In genomic region chr3:73727854-73728253, GRCh38 we compare ENCODE assay signal across 15 cellular contexts.
DNase-seq lines count a peak whose midpoint lies in the region; ATAC-seq and TF ChIP-seq lines count a peak whose summit lies in the region.
"Had no signal": no experiment of that assay in that cellular context is flagged by ENCODE, and none has a peak within 500 bp of the region (broad histone marks: within the 10 kb centered on the region; RNA-seq: fewer than 3 reads in every experiment).

No MANE protein-coding gene starts in this region.

- no peaks in the 10 kb centered on the region for H3K9me3 ChIP-seq in cardiac muscle cell (ENCODE audit: low read depth)
- no peaks in the 10 kb centered on the region for H3K9me3 ChIP-seq in esophagus squamous epithelium
- H3K9me3 ChIP-seq in neural progenitor cell (ENCODE audit: low read depth), result no peaks in the 10 kb centered on the region
- H3K9me3 ChIP-seq in uterus, result no peaks in the 10 kb centered on the region
- H3K9me3 ChIP-seq: ascending aorta, MG63 had no signal

- H3K4me3 Mint-ChIP-seq in neural progenitor cell, result no peak overlapping the region
- no peak overlapping the region for H3K4me3 Mint-ChIP-seq in T-helper 2 cell treated with Interferon-gamma antibody and Interleukin-4, amounts not matched to agents 5 μg/mL and 100 μg/mL, for 36 hours
- H3K4me3 Mint-ChIP-seq: activated CD8-positive, alpha-beta T cell treated with anti-CD3 and anti-CD28 coated beads for 36 hours; CD8-positive, alpha-beta T cell had no signal

- peaks cover 27% of the 10 kb centered on the region for H3K4me1 ChIP-seq in cardiac muscle cell (ENCODE audit: low read depth)
- peaks cover 0 to 31% (median 6%) of the 10 kb centered on the region in 3 donors for H3K4me1 ChIP-seq in esophagus squamous epithelium
- H3K4me1 ChIP-seq in neural progenitor cell, result peaks cover 20% of the 10 kb centered on the region
- peaks cover 4 to 7% of the 10 kb centered on the region in 2 donors for H3K4me1 ChIP-seq in uterus

- peaks cover 5% of the 10 kb centered on the region for H3K9me3 Mint-ChIP-seq in neural progenitor cell
- peaks cover 4% of the 10 kb centered on the region for H3K9me3 Mint-ChIP-seq in T-helper 2 cell treated with Interferon-gamma antibody and Interleukin-4, amounts not matched to agents 5 μg/mL and 100 μg/mL, for 36 hours

- H3K27ac Mint-ChIP-seq in neural progenitor cell, result peak overlapping the region; percentile 97
- H3K27ac Mint-ChIP-seq in T-helper 2 cell treated with Interferon-gamma antibody and Interleukin-4, amounts not matched to agents 5 μg/mL and 100 μg/mL, for 36 hours, result no peak overlapping the region
- H3K27ac Mint-ChIP-seq: activated CD8-positive, alpha-beta T cell treated with anti-CD3 and anti-CD28 coated beads for 36 hours; activated T-helper 2 cell treated with anti-CD3 and anti-CD28 coated beads, Interferon-gamma antibody, Interleukin-2, Interleukin-4, amounts not matched to agents 10 μg/mL and 5 μg/mL and 100 μg/mL, durations not matched to agents 14 hours and 24 hours and 36 hours; CD8-positive, alpha-beta T cell had no signal

- H3K27me3 ChIP-seq in cardiac muscle cell, result no peaks in the 10 kb centered on the region
- H3K27me3 ChIP-seq in esophagus squamous epithelium, result no peaks in the 10 kb centered on the region
- H3K27me3 ChIP-seq in neural progenitor cell, result no peaks in the 10 kb centered on the region
- no peaks in the 10 kb centered on the region for H3K27me3 ChIP-seq in uterus
- H3K27me3 ChIP-seq: ascending aorta, MG63 had no signal

- H3F3A ChIP-seq in neural progenitor cell (ENCODE audit: low read depth), result peaks cover 10% of the 10 kb centered on the region

- TF ChIP-seq CTCF in cardiac muscle cell (IDR thresholded peaks at IDR 0.05; ENCODE audit: low read depth, low read length), result no peak
- no peak for TF ChIP-seq CTCF in esophagus squamous epithelium (IDR thresholded peaks at IDR 0.05)
- TF ChIP-seq CTCF in neural progenitor cell (IDR thresholded peaks at IDR 0.05), result no peak
- TF ChIP-seq CTCF in uterus (IDR thresholded peaks at IDR 0.05), result no peak

- H3K27ac ChIP-seq in cardiac muscle cell (peak overlapping the region; percentile 61), esophagus squamous epithelium (peak overlapping the region in 3 of 4 donors; percentile 31 to 78 (median 74)), neural progenitor cell (no peak overlapping the region), uterus (peak overlapping the region; percentile 79 to 87)

- no peak for DNase-seq in cardiac muscle cell (ENCODE audit: low read depth in 1 of 2, low spot score in 1 of 2)
- no peak for DNase-seq in Right ventricle myocardium superior
- no peak for DNase-seq in esophagus squamous epithelium (lab: John Stamatoyannopoulos, UW)
- DNase-seq in neural progenitor cell (ENCODE audit: low spot score), result no peak
- no peak for DNase-seq in uterus
- DNase-seq in NCI-H1436 (lab: John Stamatoyannopoulos, UW), result no peak
- DNase-seq in T-helper 2 cell treated with Interferon-gamma antibody and Interleukin-4, amounts not matched to agents 5 μg/mL and 100 μg/mL, for 36 hours (ENCODE audit: low spot score), result no peak
- no peak for DNase-seq in SHP77 (lab: John Stamatoyannopoulos, UW)
- DNase-seq: 8988T; activated CD8-positive, alpha-beta T cell treated with anti-CD3 and anti-CD28 coated beads for 36 hours; CD8-positive, alpha-beta T cell; midbrain had no signal

- H4K20me1 ChIP-seq in neural progenitor cell (ENCODE audit: low read depth), result no peaks in the 10 kb centered on the region

- 58 to 75% methylated on average over 2 of the region's 2 CpGs for WGBS in esophagus squamous epithelium, 2 donors

- H3K36me3 ChIP-seq in cardiac muscle cell, result no peaks in the 10 kb centered on the region
- H3K36me3 ChIP-seq in esophagus squamous epithelium, result no peaks in the 10 kb centered on the region
- no peaks in the 10 kb centered on the region for H3K36me3 ChIP-seq in neural progenitor cell
- H3K36me3 ChIP-seq in uterus, result no peaks in the 10 kb centered on the region
- H3K36me3 ChIP-seq: ascending aorta, MG63 had no signal

- peak overlapping the region; percentile 95 for H2AFZ ChIP-seq in neural progenitor cell (replicated peaks)

- intact Hi-C loops in Right ventricle myocardium superior (cut with DNase I), result no loop called here
- intact Hi-C loops in esophagus squamous epithelium (cut with DNase I), result no loop called here
- intact Hi-C loops in uterus (cut with DNase I; ENCODE audit: low total_unique reads), result no loop called here

- H3K4me3 ChIP-seq in cardiac muscle cell (no peak overlapping the region), esophagus squamous epithelium (no peak overlapping the region), neural progenitor cell (no peak overlapping the region), uterus (no peak overlapping the region)
- H3K4me3 ChIP-seq: ascending aorta, MG63 had no signal

- TF ChIP-seq POLR2A in esophagus squamous epithelium (IDR thresholded peaks at IDR 0.05) (no peak), uterus (IDR thresholded peaks at IDR 0.05) (no peak)

- peaks cover 37% of the 10 kb centered on the region for H3K4me1 Mint-ChIP-seq in neural progenitor cell
- no peaks in the 10 kb centered on the region for H3K4me1 Mint-ChIP-seq in T-helper 2 cell treated with Interferon-gamma antibody and Interleukin-4, amounts not matched to agents 5 μg/mL and 100 μg/mL, for 36 hours (ENCODE audit: low read depth)

- H3K27me3 Mint-ChIP-seq in neural progenitor cell (ENCODE audit: insufficient read depth, low read depth), result peaks cover 5% of the 10 kb centered on the region
- no peaks in the 10 kb centered on the region for H3K27me3 Mint-ChIP-seq in T-helper 2 cell treated with Interferon-gamma antibody and Interleukin-4, amounts not matched to agents 5 μg/mL and 100 μg/mL, for 36 hours (ENCODE audit: low read depth)
- H3K27me3 Mint-ChIP-seq: activated CD8-positive, alpha-beta T cell treated with anti-CD3 and anti-CD28 coated beads for 36 hours had no signal

- no peaks in the 10 kb centered on the region for H3K36me3 Mint-ChIP-seq in neural progenitor cell
- H3K36me3 Mint-ChIP-seq in T-helper 2 cell treated with Interferon-gamma antibody and Interleukin-4, amounts not matched to agents 5 μg/mL and 100 μg/mL, for 36 hours (ENCODE audit: low read depth), result no peaks in the 10 kb centered on the region
- H3K36me3 Mint-ChIP-seq: CD8-positive, alpha-beta T cell had no signal

- H3K79me2 ChIP-seq in neural progenitor cell (ENCODE audit: low read depth), result no peaks in the 10 kb centered on the region

- no peak overlapping the region for H3K9ac ChIP-seq in neural progenitor cell

- H3K4me2 ChIP-seq in neural progenitor cell, result no peak overlapping the region

- ATAC-seq in Right ventricle myocardium superior (ENCODE audit: poor library complexity), result no peak
- ATAC-seq: activated CD8-positive, alpha-beta T cell treated with anti-CD3 and anti-CD28 coated beads for 36 hours; CD8-positive, alpha-beta T cell had no signal
